Comparison of ENCODE assay signal across 1 cellular context in genomic region chr1:205630241-205630640, GRCh38.
TF ChIP-seq lines count a peak whose summit lies in the region.

No MANE protein-coding gene starts in this region.

TF ChIP-seq in IMR-90, 13 proteins besides CTCF, POLR2A, EP300 and RAD21 (continued from another document):
- TF ChIP-seq RCOR1 (IDR thresholded peaks at IDR 0.05; ENCODE audit: insufficient replicate concordance, low read length) (no peak), ELK1 (IDR thresholded peaks at IDR 0.05; ENCODE audit: borderline replicate concordance, low read depth, low read length) (no peak), MAZ (IDR thresholded peaks at IDR 0.05; ENCODE audit: borderline replicate concordance, low read depth, low read length) (no peak), RFX5 (IDR thresholded peaks at IDR 0.05; ENCODE audit: low read depth, low read length) (no peak), CEBPB (IDR thresholded peaks at IDR 0.05; ENCODE audit: low read depth, low read length) (no peak), FOS (IDR thresholded peaks at IDR 0.05; ENCODE audit: low read depth, low read length) (no peak), SMC3 (IDR thresholded peaks at IDR 0.05; ENCODE audit: low read depth, low read length) (no peak), BHLHE40 (IDR thresholded peaks at IDR 0.05; ENCODE audit: low read depth, low read length) (no peak), USF2 (IDR thresholded peaks at IDR 0.05; ENCODE audit: low read depth, low read length) (no peak)
